Comparison of ENCODE assay signal across 1 cellular context in genomic region chr7:106018566-106019338, GRCh38.
TF ChIP-seq lines count a peak whose summit lies in the region.

No MANE protein-coding gene starts in this region.

TF ChIP-seq in K562, 482 proteins besides CTCF, POLR2A, EP300 and RAD21 (continued from another document and continues in another):
- no peak for TF ChIP-seq FOXO4 (CRISPR knock-in tag; IDR thresholded peaks at IDR 0.05)
- no peak for TF ChIP-seq ZNF583 (CRISPR knock-in tag; IDR thresholded peaks at IDR 0.05)
- TF ChIP-seq XRCC5 (IDR thresholded peaks at IDR 0.05; ENCODE audit: low read depth, low read length) = no peak
- no peak for TF ChIP-seq ARID3B (CRISPR knock-in tag; IDR thresholded peaks at IDR 0.05; ENCODE audit: borderline replicate concordance)
- no peak for TF ChIP-seq ZKSCAN8 (CRISPR knock-in tag; IDR thresholded peaks at IDR 0.05)
- TF ChIP-seq HINFP (tag; conservative IDR thresholded peaks at IDR 0.05; ENCODE audit: low read depth) = no peak
- no peak for TF ChIP-seq ZSCAN32 (CRISPR knock-in tag; IDR thresholded peaks at IDR 0.05)
- TF ChIP-seq MEF2D (tag; conservative IDR thresholded peaks at IDR 0.05; ENCODE audit: low read depth) = no peak
- TF ChIP-seq ZNF609 (CRISPR knock-in tag; IDR thresholded peaks at IDR 0.05; ENCODE audit: borderline replicate concordance) = no peak
- TF ChIP-seq POLR2AphosphoS5 (IDR thresholded peaks at IDR 0.05; ENCODE audit: control insufficient read depth, insufficient read depth, low read depth, low read length) = peak; percentile 98
- TF ChIP-seq ZNF41 (CRISPR knock-in tag; conservative IDR thresholded peaks at IDR 0.05) = 0 out of 2 replicates have a peak, but pooled peaks have one; percentile 10
- no peak for TF ChIP-seq BRF1 (IDR thresholded peaks at IDR 0.05; ENCODE audit: borderline replicate concordance, extremely low read depth, insufficient read length)
- no peak for TF ChIP-seq ILF3 (IDR thresholded peaks at IDR 0.05; ENCODE audit: borderline replicate concordance)
- peak; percentile 93 for TF ChIP-seq CREM (IDR thresholded peaks at IDR 0.05; ENCODE audit: low read depth)
- TF ChIP-seq PHTF2 (CRISPR knock-in tag; IDR thresholded peaks at IDR 0.05) = no peak
- no peak for TF ChIP-seq ZNF184 (CRISPR knock-in tag; IDR thresholded peaks at IDR 0.05)
- peak; percentile 86 to 91 for TF ChIP-seq KDM1A (IDR thresholded peaks at IDR 0.05)
- TF ChIP-seq ESRRB (CRISPR knock-in tag; IDR thresholded peaks at IDR 0.05; ENCODE audit: borderline replicate concordance) = no peak
- no peak for TF ChIP-seq PATZ1 (CRISPR knock-in tag; IDR thresholded peaks at IDR 0.05; ENCODE audit: borderline replicate concordance)
- TF ChIP-seq GABPA (tag; conservative IDR thresholded peaks at IDR 0.05; ENCODE audit: low read depth) = no peak
- TF ChIP-seq ZNF699 (CRISPR knock-in tag; IDR thresholded peaks at IDR 0.05; ENCODE audit: insufficient replicate concordance) = no peak
- TF ChIP-seq ZHX1 (conservative IDR thresholded peaks at IDR 0.05; ENCODE audit: low read length) = no peak
- TF ChIP-seq ZFPM2 (CRISPR knock-in tag; IDR thresholded peaks at IDR 0.05) = no peak
- no peak for TF ChIP-seq TSHZ1 (CRISPR knock-in tag; IDR thresholded peaks at IDR 0.05)
- no peak for TF ChIP-seq SMC3 (conservative IDR thresholded peaks at IDR 0.05; ENCODE audit: insufficient read depth, low read depth, low read length)
- TF ChIP-seq AFF1 (IDR thresholded peaks at IDR 0.05; ENCODE audit: low read depth in 1 of 2, partially characterized antibody in 2 of 2) = peak in 1 of 2 experiments; percentile 26
- no peak for TF ChIP-seq PBX2 (CRISPR knock-in tag; IDR thresholded peaks at IDR 0.05; ENCODE audit: low read depth)
- no peak for TF ChIP-seq PBX2 (tag; conservative IDR thresholded peaks at IDR 0.05; ENCODE audit: low read depth)
